In the genomic region with DNA sequence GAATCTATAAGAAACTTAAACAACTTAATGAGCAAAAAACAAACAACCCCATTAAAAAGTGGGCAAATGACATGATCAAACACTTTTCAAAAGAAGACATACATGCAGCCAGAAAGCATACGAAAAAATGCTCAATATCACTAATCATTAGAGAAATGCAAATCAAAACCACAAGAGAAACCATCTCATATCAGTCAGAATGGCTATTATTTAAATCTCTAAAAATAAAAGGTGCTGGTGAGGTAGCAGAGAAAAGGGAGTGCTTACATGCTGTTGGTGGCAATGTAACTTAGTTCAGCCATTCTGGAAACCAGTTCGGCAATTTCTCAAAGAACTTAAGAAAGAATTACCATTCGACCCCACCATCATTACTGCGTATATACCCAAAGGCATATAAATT, we compare ENCODE assay signal across 21 cellular contexts.
A peak's percentile ranks its signal among the peaks of the same experiment; 100 is the strongest.
DNase-seq lines count a peak whose midpoint lies in the region; ATAC-seq and TF ChIP-seq lines count a peak whose summit lies in the region.
"Had no signal": no experiment of that assay in that cellular context is flagged by ENCODE, and none has a peak within 500 bp of the region (broad histone marks: within the 10 kb centered on the region; RNA-seq: fewer than 3 reads in every experiment).

No MANE protein-coding gene starts in this region.

- H3K4me1 ChIP-seq in endodermal cell (ENCODE audit: control insufficient read depth, insufficient read depth, low read length), result no peaks in the 10 kb centered on the region
- H3K4me1 ChIP-seq: BE2C had no signal

- H3K9me3 ChIP-seq in endodermal cell (ENCODE audit: control insufficient read depth, low read length), result peaks cover 14% of the 10 kb centered on the region
- H3K9me3 ChIP-seq: BE2C had no signal

- no peak overlapping the region for H3K4me3 ChIP-seq in endodermal cell (ENCODE audit: low read length)
- H3K4me3 ChIP-seq: PC-9, SK-N-MC had no signal

- H3K4me1 Mint-ChIP-seq in endodermal cell, result no peaks in the 10 kb centered on the region

- no peak overlapping the region for H3K4me3 Mint-ChIP-seq in endodermal cell

- no peaks in the 10 kb centered on the region for H3K27me3 ChIP-seq in endodermal cell (ENCODE audit: control insufficient read depth, insufficient read depth, low read length, poor library complexity, severe bottlenecking)
- H3K27me3 ChIP-seq: BE2C had no signal

- no peaks in the 10 kb centered on the region for H3K27me3 Mint-ChIP-seq in endodermal cell (ENCODE audit: insufficient read depth)

- WGBS in endodermal cell (ENCODE audit: insufficient coverage in 1 of 2, insufficient read length in 1 of 2), 2 experiments, result 87 to 100% methylated on average over 3 to 4 of the region's 4 CpGs

- TF ChIP-seq CTCF in endodermal cell (conservative IDR thresholded peaks at IDR 0.05), result no peak

- H3K27ac ChIP-seq in endodermal cell (ENCODE audit: low read depth, low read length), result no peak overlapping the region
- H3K27ac ChIP-seq: PC-9, SK-N-MC had no signal

- peaks cover 6% of the 10 kb centered on the region for H3K36me3 Mint-ChIP-seq in endodermal cell (ENCODE audit: low read depth)

- H3K36me3 ChIP-seq in endodermal cell (ENCODE audit: control insufficient read depth, insufficient read depth, low read length), result no peaks in the 10 kb centered on the region
- H3K36me3 ChIP-seq: BE2C had no signal

- H3K9me3 Mint-ChIP-seq in endodermal cell, result peaks cover 17% of the 10 kb centered on the region

- ATAC-seq in GM18858 (IDR thresholded peaks at IDR 0.05; ENCODE audit: unreplicated experiment) (peak; percentile 46), HG02852 (IDR thresholded peaks at IDR 0.05; ENCODE audit: unreplicated experiment) (peak; percentile 66), HG03460 (IDR thresholded peaks at IDR 0.05; ENCODE audit: unreplicated experiment) (peak; percentile 52), GM21528 (IDR thresholded peaks at IDR 0.05; ENCODE audit: low FRiP score, unreplicated experiment) (no peak)

- no peak for DNase-seq in endodermal cell
- no peak for DNase-seq in NCI-H146 (lab: John Stamatoyannopoulos, UW)
- DNase-seq in SKM-1 (lab: John Stamatoyannopoulos, UW; ENCODE audit: unreplicated experiment), result no peak
- DNase-seq: BE2C, DMS79, MM.1S, NCI-H1048, NCI-H1417 treated with DMSO at 0.1 percent for 48 hours, NCI-H187 treated with DMSO at 0.1 percent for 48 hours, NCI-H2107, NCI-H446 treated with DMSO at 0.1 percent for 48 hours, NCI-H526 treated with DMSO at 0.1 percent for 48 hours, PC-9, RPMI8226, SHP77 treated with DMSO at 0.1 percent for 48 hours, T-helper 2 cell had no signal

- no peak overlapping the region for H3K27ac Mint-ChIP-seq in endodermal cell

- H3K9ac ChIP-seq in endodermal cell (ENCODE audit: extremely low read depth, low read length, poor library complexity, severe bottlenecking), result no peak overlapping the region
